Comparison of ENCODE assay signal across 10 cellular contexts in the genomic region with DNA sequence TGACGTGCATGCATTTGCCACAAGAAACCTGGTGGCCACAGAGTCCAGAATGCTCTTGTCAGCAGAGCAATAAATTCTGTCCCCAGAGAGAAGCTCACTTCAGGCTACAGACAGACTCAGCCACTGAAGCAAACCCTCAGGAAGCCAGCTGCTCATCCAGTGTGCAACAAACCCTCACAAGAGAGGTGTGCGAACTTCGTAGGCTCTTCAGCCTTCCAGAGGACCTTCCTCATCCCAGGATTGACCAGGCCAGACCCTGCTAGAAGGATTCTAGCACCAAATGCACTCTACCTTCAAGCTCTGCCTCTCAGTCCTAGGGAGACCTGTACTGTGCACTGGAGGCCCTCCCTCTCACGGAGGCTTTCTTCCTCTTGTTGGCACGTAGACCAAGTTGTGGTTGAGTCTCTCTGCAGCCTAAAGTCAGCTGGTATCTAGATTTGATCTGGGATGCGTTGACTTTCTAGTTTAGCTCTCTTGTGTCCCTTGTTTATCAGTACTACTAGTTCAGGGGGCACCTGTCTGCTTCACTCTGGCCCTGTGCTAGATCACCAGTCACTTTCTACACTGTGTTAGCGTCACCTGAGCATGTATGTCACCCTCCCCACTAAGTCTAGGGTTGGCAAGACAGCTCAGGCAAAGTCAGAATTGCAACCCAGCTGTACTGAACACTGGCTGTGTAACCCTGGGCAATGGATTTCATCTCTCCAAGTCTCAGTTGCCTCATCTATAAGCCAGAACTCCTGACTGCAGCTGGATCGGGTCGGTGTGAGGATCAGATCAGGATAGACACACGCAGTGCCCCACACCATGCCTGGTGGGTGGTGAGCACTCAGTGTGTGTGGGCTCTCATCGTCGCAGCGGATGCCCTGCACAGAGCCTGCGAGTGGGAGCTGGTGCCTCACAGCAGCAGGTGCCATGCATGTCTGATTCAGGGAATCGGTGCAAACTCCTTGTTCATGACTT. TPM values are rescaled to one million over a fixed set of nuclear protein-coding genes. Genes with fewer than 3 reads are reported as not detected.
A peak's percentile ranks its signal among the peaks of the same experiment; 100 is the strongest.
DNase-seq lines count a peak whose midpoint lies in the region; ATAC-seq and TF ChIP-seq lines count a peak whose summit lies in the region.
"Had no signal": no experiment of that assay in that cellular context is flagged by ENCODE, and none has a peak within 500 bp of the region (broad histone marks: within the 10 kb centered on the region; RNA-seq: fewer than 3 reads in every experiment).

No MANE protein-coding gene starts in this region.

- TF ChIP-seq POLR2A in breast epithelium (IDR thresholded peaks at IDR 0.05): no peak

- CTCF ChIA-PET in activated CD8-positive, alpha-beta T cell treated with anti-CD3 and anti-CD28 coated beads for 36 hours (lab: Charles Lee): interaction anchor here (0.7 to 11.3 kb wide), 25 partner anchors 10 to 144 kb away, joined by 3 to 386 read pairs (median 5); a partner anchor contains a TSS
- CTCF ChIA-PET in naive thymus-derived CD4-positive, alpha-beta T cell (lab: Charles Lee): interaction anchor here (0.6 to 9.5 kb wide), 31 partner anchors 9 to 388 kb away, joined by 3 to 138 read pairs (median 4); a partner anchor contains a TSS

- H3K4me3 ChIP-seq in naive thymus-derived CD4-positive, alpha-beta T cell (ENCODE audit: low read length): peak overlapping the region; percentile 27
- no peak overlapping the region for H3K4me3 ChIP-seq in breast epithelium

- H3K27me3 ChIP-seq in naive thymus-derived CD4-positive, alpha-beta T cell (ENCODE audit: control insufficient read depth in 2 of 2, insufficient read depth in 2 of 2, low read length in 2 of 2): no peaks in the 10 kb centered on the region
- no peaks in the 10 kb centered on the region for H3K27me3 ChIP-seq in breast epithelium

- peaks cover 25 to 42% (median 27%) of the 10 kb centered on the region in 3 donors for H3K4me1 Mint-ChIP-seq in IgD-negative memory B cell
- H3K4me1 Mint-ChIP-seq in activated CD8-positive, alpha-beta T cell treated with anti-CD3 and anti-CD28 coated beads for 36 hours (ENCODE audit: low read depth): peaks cover 84% of the 10 kb centered on the region
- H3K4me1 Mint-ChIP-seq in naive thymus-derived CD4-positive, alpha-beta T cell: peaks cover 60 to 100% (median 95%) of the 10 kb centered on the region in 7 donors

- H3K36me3 Mint-ChIP-seq in IgD-negative memory B cell: peaks cover 2% of the 10 kb centered on the region
- H3K36me3 Mint-ChIP-seq in activated CD8-positive, alpha-beta T cell treated with anti-CD3 and anti-CD28 coated beads for 36 hours (ENCODE audit: low read depth): peaks cover 3% of the 10 kb centered on the region
- peaks cover 0 to 18% (median 0%) of the 10 kb centered on the region in 5 donors for H3K36me3 Mint-ChIP-seq in naive thymus-derived CD4-positive, alpha-beta T cell

- H3K4me1 ChIP-seq in naive thymus-derived CD4-positive, alpha-beta T cell (ENCODE audit: control insufficient read depth in 2 of 2, insufficient read depth in 2 of 2, low read length in 2 of 2): peaks cover 75 to 83% of the 10 kb centered on the region in 2 donors
- no peaks in the 10 kb centered on the region for H3K4me1 ChIP-seq in breast epithelium
- H3K4me1 ChIP-seq: parathyroid adenoma had no signal

- POLR2A ChIA-PET in activated CD8-positive, alpha-beta T cell treated with anti-CD3 and anti-CD28 coated beads for 36 hours (lab: Charles Lee): interaction anchor here (0.6 to 8.8 kb wide), 20 partner anchors 9 to 128 kb away, joined by 3 to 87 read pairs (median 6); a partner anchor contains a TSS
- POLR2A ChIA-PET in naive thymus-derived CD4-positive, alpha-beta T cell (lab: Charles Lee): interaction anchor here (0.6 to 7.8 kb wide), 22 partner anchors 9 to 451 kb away, joined by 3 to 302 read pairs (median 6); a partner anchor contains a TSS

- H3K9me3 ChIP-seq in naive thymus-derived CD4-positive, alpha-beta T cell (ENCODE audit: control insufficient read depth in 2 of 3, low read length in 3 of 3): no peaks in the 10 kb centered on the region
- H3K9me3 ChIP-seq in breast epithelium: no peaks in the 10 kb centered on the region

- H3K27me3 Mint-ChIP-seq in IgD-negative memory B cell: peaks cover 2% of the 10 kb centered on the region
- no peaks in the 10 kb centered on the region for H3K27me3 Mint-ChIP-seq in activated CD8-positive, alpha-beta T cell treated with anti-CD3 and anti-CD28 coated beads for 36 hours
- H3K27me3 Mint-ChIP-seq in naive thymus-derived CD4-positive, alpha-beta T cell: no peaks in the 10 kb centered on the region

- H3K27ac Mint-ChIP-seq in IgD-negative memory B cell: peak overlapping the region in 2 of 3 donors; percentile 9 to 85
- peak overlapping the region; percentile 93 for H3K27ac Mint-ChIP-seq in activated CD8-positive, alpha-beta T cell treated with anti-CD3 and anti-CD28 coated beads for 36 hours
- peak overlapping the region; percentile 87 to 96 (median 90) for H3K27ac Mint-ChIP-seq in naive thymus-derived CD4-positive, alpha-beta T cell

- intact Hi-C loops in activated CD8-positive, alpha-beta T cell treated with anti-CD3 and anti-CD28 coated beads for 36 hours (cut with micrococcal nuclease): loop anchor here (2.0 to 5.0 kb wide), 4 partner anchors 36 to 129 kb away; a partner anchor contains a TSS
- intact Hi-C loops in naive thymus-derived CD4-positive, alpha-beta T cell (cut with micrococcal nuclease): loop anchor here (1.0 to 5.0 kb wide), 13 partner anchors 10 to 276 kb away; a partner anchor contains a TSS
- intact Hi-C loops in breast epithelium (cut with DNase I; ENCODE audit: low total_unique reads): no loop called here
- intact Hi-C loops in cardiac septum (cut with DNase I): no loop called here

- no peaks in the 10 kb centered on the region for H3K36me3 ChIP-seq in naive thymus-derived CD4-positive, alpha-beta T cell (ENCODE audit: control insufficient read depth in 2 of 3, insufficient read depth in 3 of 3, low read length in 3 of 3)
- no peaks in the 10 kb centered on the region for H3K36me3 ChIP-seq in breast epithelium

- peak; percentile 62 for ATAC-seq in activated CD8-positive, alpha-beta T cell treated with anti-CD3 and anti-CD28 coated beads for 36 hours
- peak; percentile 68 for ATAC-seq in naive thymus-derived CD4-positive, alpha-beta T cell
- ATAC-seq: Panc1 had no signal

- H3K9me3 Mint-ChIP-seq in IgD-negative memory B cell: peaks cover 0 to 4% (median 0%) of the 10 kb centered on the region in 3 donors
- H3K9me3 Mint-ChIP-seq in activated CD8-positive, alpha-beta T cell treated with anti-CD3 and anti-CD28 coated beads for 36 hours: no peaks in the 10 kb centered on the region
- peaks cover 0 to 4% (median 0%) of the 10 kb centered on the region in 11 donors for H3K9me3 Mint-ChIP-seq in naive thymus-derived CD4-positive, alpha-beta T cell

- H3K4me3 Mint-ChIP-seq in IgD-negative memory B cell: peak overlapping the region; percentile 6 to 79 (median 48)
- peak overlapping the region; percentile 51 for H3K4me3 Mint-ChIP-seq in activated CD8-positive, alpha-beta T cell treated with anti-CD3 and anti-CD28 coated beads for 36 hours
- H3K4me3 Mint-ChIP-seq in naive thymus-derived CD4-positive, alpha-beta T cell: peak overlapping the region; percentile 76 to 92 (median 83)

- TF ChIP-seq CTCF in activated CD8-positive, alpha-beta T cell treated with anti-CD3 and anti-CD28 coated beads for 36 hours (IDR thresholded peaks at IDR 0.05): no peak
- TF ChIP-seq CTCF in breast epithelium (IDR thresholded peaks at IDR 0.05): no peak

- peak overlapping the region; percentile 58 for H3K27ac ChIP-seq in naive thymus-derived CD4-positive, alpha-beta T cell (ENCODE audit: low read depth, low read length)
- H3K27ac ChIP-seq in breast epithelium: no peak overlapping the region
- H3K27ac ChIP-seq: parathyroid adenoma had no signal

- DNase-seq in GDM1 (lab: John Stamatoyannopoulos, UW): peak; percentile 61
- peak; percentile 60 for DNase-seq in activated CD8-positive, alpha-beta T cell treated with anti-CD3 and anti-CD28 coated beads for 36 hours
- peak in 7 of 9 donors; percentile 47 to 69 (median 64) for DNase-seq in naive thymus-derived CD4-positive, alpha-beta T cell
- DNase-seq in C1 segment of cervical spinal cord (lab: John Stamatoyannopoulos, UW): no peak
- DNase-seq in dedifferentiated amniotic fluid mesenchymal stem cell (ENCODE audit: extremely low spot score): no peak
- DNase-seq in breast epithelium (ENCODE audit: low spot score in 2 of 2): no peak
- no peak for DNase-seq in cardiac septum (ENCODE audit: low spot score)

RNA-seq across cellular contexts. Expression of a gene that starts 22.1 kb away (rescaled TPM):
- polyA plus RNA-seq in IgD-negative memory B cell: 0.35 TPM
- total RNA-seq in activated CD8-positive, alpha-beta T cell treated with anti-CD3 and anti-CD28 coated beads for 36 hours: 1 to 10 TPM; 3.5 to 4.7 TPM
- total RNA-seq in naive thymus-derived CD4-positive, alpha-beta T cell: 1 to 10 TPM; 2.4 to 4.1 (median 3.1) TPM
- under 1 TPM; 0.47 to 0.66 TPM for polyA plus RNA-seq in naive thymus-derived CD4-positive, alpha-beta T cell
- total RNA-seq in breast epithelium (10 to 100 TPM in 2 of 3 donors, under 1 TPM in 1; 0.32 to 34.0 (median 12.5) TPM), cardiac septum (not detected)

RNA-seq across cellular contexts. Expression of a gene that starts 34.9 kb away (rescaled TPM):
- 97.1 TPM for polyA plus RNA-seq in IgD-negative memory B cell
- total RNA-seq in activated CD8-positive, alpha-beta T cell treated with anti-CD3 and anti-CD28 coated beads for 36 hours: 10 to 100 TPM; 73.3 to 80.9 TPM
- total RNA-seq in naive thymus-derived CD4-positive, alpha-beta T cell: 100 to 1,000 TPM; 154 to 300 (median 184) TPM
- 100 to 1,000 TPM in 1 of 2 donors, 10 to 100 TPM in 1; 85.2 to 163 TPM for polyA plus RNA-seq in naive thymus-derived CD4-positive, alpha-beta T cell
- total RNA-seq in breast epithelium: 10 to 100 TPM in 2 of 3 donors, 1 to 10 TPM in 1; 9.8 to 47.5 (median 13.3) TPM
- total RNA-seq in cardiac septum: 3.0 TPM

Comparison
In these comparisons a context has a peak if more than half of its experiments do, and no peak if none do; other contexts are left out.
1. DNase-seq: peak in GDM1 (single experiment), activated CD8-positive, alpha-beta T cell treated with anti-CD3 and anti-CD28 coated beads for 36 hours (single experiment) and naive thymus-derived CD4-positive, alpha-beta T cell (7 of 9); none in C1 segment of cervical spinal cord (0 of 14), dedifferentiated amniotic fluid mesenchymal stem cell (single experiment), breast epithelium (0 of 2) and cardiac septum (single experiment).
2. intact Hi-C loops: an anchor here in activated CD8-positive, alpha-beta T cell treated with anti-CD3 and anti-CD28 coated beads for 36 hours (2.0 to 5.0 kb wide) and naive thymus-derived CD4-positive, alpha-beta T cell (1.0 to 5.0 kb wide); none called in breast epithelium and cardiac septum.
3. Peak in every context shown above with its lines, with median percentiles within 50 percentile points of each other: H3K27ac Mint-ChIP-seq and H3K4me3 Mint-ChIP-seq.